15 cellular contexts compared by ENCODE assay signal in genomic region chr5:138029944-138030343, GRCh38. TPM values are rescaled to one million over a fixed set of nuclear protein-coding genes. Genes with fewer than 3 reads are reported as not detected.
DNase-seq lines count a peak whose midpoint lies in the region; ATAC-seq, FAIRE-seq and TF ChIP-seq lines count a peak whose summit lies in the region.
"Had no signal": no experiment of that assay in that cellular context is flagged by ENCODE, and none has a peak within 500 bp of the region (broad histone marks: within the 10 kb centered on the region; RNA-seq: fewer than 3 reads in every experiment).

No MANE protein-coding gene starts in this region.

- H3K79me2 ChIP-seq in K562 (ENCODE audit: control insufficient read depth, insufficient read depth, low read length), result peaks cover 78% of the 10 kb centered on the region

- no peaks in the 10 kb centered on the region for H3K9me3 Mint-ChIP-seq in activated T-cell treated with anti-CD3 and anti-CD28 coated beads, Interleukin-2, amount 50 U/mL, for 72 hours
- peaks cover 0 to 4% of the 10 kb centered on the region in 2 donors for H3K9me3 Mint-ChIP-seq in stimulated activated naive B cell treated with anti-CD40 and anti-IgM and Interleukin-4, amounts not matched to agents 10 μg/mL and 1 μg/mL and 100 μg/mL, for 72 hours

- H3K27ac Mint-ChIP-seq in activated T-cell treated with anti-CD3 and anti-CD28 coated beads, Interleukin-2, amount 50 U/mL, for 72 hours, result peak overlapping the region; percentile 94
- peak overlapping the region; percentile 62 for H3K27ac Mint-ChIP-seq in stimulated activated naive B cell treated with anti-CD40 and anti-IgM and Interleukin-4, amounts not matched to agents 10 μg/mL and 1 μg/mL and 100 μg/mL, for 72 hours

- no peaks in the 10 kb centered on the region for H3K9me3 ChIP-seq in K562 (replicated peaks; ENCODE audit: control insufficient read depth, insufficient read depth, low read depth, low read length)
- H3K9me3 ChIP-seq: heart left ventricle, spleen, vagina had no signal

- no peak overlapping the region for H3K4me3 ChIP-seq in K562
- H3K4me3 ChIP-seq: heart left ventricle, vagina had no signal

- intact Hi-C loops in K562 (cut with micrococcal nuclease), result loop anchor here (5.0 kb wide), 2 partner anchors 78 to 278 kb away; partner anchors contain the start of gene HNRNPA0

- no peak for DNase-seq in activated T-cell treated with anti-CD3 and anti-CD28 coated beads, Interleukin-2, amount 50 U/mL, for 72 hours
- no peak for DNase-seq in activated T-cell treated with anti-CD3 and anti-CD28 coated beads, Interleukin-2, amount 50 U/mL, for 48 hours
- DNase-seq in OCI-M1 (lab: John Stamatoyannopoulos, UW) (peak; percentile 28), K562 (ENCODE audit: extremely low read depth in 1 of 4, low spot score in 3 of 4) (peak in 1 of 4 experiments; percentile 21), NOMO-1 treated with DMSO at 0.1 percent for 48 hours (lab: John Stamatoyannopoulos, UW; ENCODE audit: unreplicated experiment) (no peak), SIG-M5 (lab: John Stamatoyannopoulos, UW) (no peak), DMS 273 treated with DMSO at 0.1 percent for 48 hours (lab: John Stamatoyannopoulos, UW) (no peak)
- no peak for DNase-seq in stimulated activated naive B cell treated with anti-CD40 and anti-IgM and Interleukin-4, amounts not matched to agents 10 μg/mL and 1 μg/mL and 100 μg/mL, for 72 hours
- DNase-seq: heart left ventricle, NCI-H2081 treated with DMSO at 0.1 percent for 48 hours, spleen had no signal

- H3K4me1 ChIP-seq in K562 (replicated peaks in 1 of 2; ENCODE audit: control insufficient read depth in 2 of 2, insufficient read depth in 2 of 2, low read length in 2 of 2), result peaks cover 12 to 20% of the 10 kb centered on the region in 2 experiments; a peak in 4 of 5 replicates

- peaks cover 70% of the 10 kb centered on the region for H3K4me1 Mint-ChIP-seq in activated T-cell treated with anti-CD3 and anti-CD28 coated beads, Interleukin-2, amount 50 U/mL, for 72 hours (ENCODE audit: low read depth)
- H3K4me1 Mint-ChIP-seq in stimulated activated naive B cell treated with anti-CD40 and anti-IgM and Interleukin-4, amounts not matched to agents 10 μg/mL and 1 μg/mL and 100 μg/mL, for 72 hours, result peaks cover 22 to 83% of the 10 kb centered on the region in 2 donors

- TF ChIP-seq RAD21 in K562 (CRISPR knock-in tag; conservative IDR thresholded peaks at IDR 0.05 in 1 of 2, IDR thresholded peaks at IDR 0.05 in 1 of 2), result no peak

- CTCF ChIA-PET in K562 (lab: Yijun Ruan, JAX; ENCODE audit: low intra/inter-chr PET ratio), result no interaction called here

- POLR2A ChIA-PET in K562 (lab: Yijun Ruan, JAX), result interaction anchor here (1.1 to 1.4 kb wide), 3 partner anchors 9 to 141 kb away, joined by 3 to 5 read pairs (median 4); partner anchors contain the start of gene PKD2L2

- H3K27me3 ChIP-seq in K562 (ENCODE audit: control insufficient read depth in 2 of 2, insufficient read depth in 2 of 2, low read length in 2 of 2), result no peaks in the 10 kb centered on the region
- H3K27me3 ChIP-seq: heart left ventricle, spleen, vagina had no signal

- no peak for TF ChIP-seq CTCF in K562 (IDR thresholded peaks at IDR 0.05 in 2 of 3, conservative IDR thresholded peaks at IDR 0.05 in 1 of 3; ENCODE audit: insufficient read depth in 2 of 3, low read depth in 1 of 3, low read length in 3 of 3)

- no peak for ATAC-seq in activated T-cell treated with anti-CD3 and anti-CD28 coated beads, Interleukin-2, amount 50 U/mL, for 72 hours (replicated peaks in 1 of 2)
- ATAC-seq in K562, result no peak
- no peak for ATAC-seq in stimulated activated naive B cell treated with anti-CD40 and anti-IgM and Interleukin-4, amounts not matched to agents 10 μg/mL and 1 μg/mL and 100 μg/mL, for 72 hours (replicated peaks)
- ATAC-seq: heart left ventricle had no signal

- no peak for TF ChIP-seq EP300 in K562 (IDR thresholded peaks at IDR 0.05; ENCODE audit: low read length)

- TF ChIP-seq POLR2A in K562 (conservative IDR thresholded peaks at IDR 0.05), result no peak

- 50% methylated on average over 2 of the region's 2 CpGs for WGBS in K562 (ENCODE audit: insufficient coverage, low coverage, missing lambda C conversion rate)

- H3K9me1 ChIP-seq in K562 (ENCODE audit: control insufficient read depth, insufficient read depth, low read length), result no peaks in the 10 kb centered on the region

- H3K4me3 Mint-ChIP-seq in activated T-cell treated with anti-CD3 and anti-CD28 coated beads, Interleukin-2, amount 50 U/mL, for 72 hours, result peak overlapping the region; percentile 97 to 98
- H3K4me3 Mint-ChIP-seq in stimulated activated naive B cell treated with anti-CD40 and anti-IgM and Interleukin-4, amounts not matched to agents 10 μg/mL and 1 μg/mL and 100 μg/mL, for 72 hours, result peak overlapping the region; percentile 65 to 97

- peaks cover 3 to 4% of the 10 kb centered on the region in 2 donors for H3K36me3 Mint-ChIP-seq in activated T-cell treated with anti-CD3 and anti-CD28 coated beads, Interleukin-2, amount 50 U/mL, for 72 hours (ENCODE audit: insufficient read depth in 2 of 2)
- H3K36me3 Mint-ChIP-seq in stimulated activated naive B cell treated with anti-CD40 and anti-IgM and Interleukin-4, amounts not matched to agents 10 μg/mL and 1 μg/mL and 100 μg/mL, for 72 hours, result peaks cover 31 to 42% of the 10 kb centered on the region in 2 donors

- H4K20me1 ChIP-seq in K562 (replicated peaks; ENCODE audit: control insufficient read depth, insufficient read depth, low read length), result peaks cover 13% of the 10 kb centered on the region

- H3K36me3 ChIP-seq in K562 (ENCODE audit: control insufficient read depth, insufficient read depth, low read length), result peaks cover 17% of the 10 kb centered on the region; the same call in 2 of the 3 replicates
- H3K36me3 ChIP-seq: heart left ventricle, spleen, vagina had no signal

- in situ Hi-C loops in K562 (cut with MboI), result no loop called here

- H3K27me3 Mint-ChIP-seq in activated T-cell treated with anti-CD3 and anti-CD28 coated beads, Interleukin-2, amount 50 U/mL, for 72 hours (ENCODE audit: low read depth), result no peaks in the 10 kb centered on the region
- peaks cover 0 to 4% of the 10 kb centered on the region in 2 donors for H3K27me3 Mint-ChIP-seq in stimulated activated naive B cell treated with anti-CD40 and anti-IgM and Interleukin-4, amounts not matched to agents 10 μg/mL and 1 μg/mL and 100 μg/mL, for 72 hours

- no peak overlapping the region for H3K4me2 ChIP-seq in K562 (ENCODE audit: insufficient read depth, low read length)

- no TSS peak for BruUV-seq in K562 (replicated peaks; lab: Mats Ljungman, UMichigan)

- no peak overlapping the region; a peak in 1 of 4 replicates for H3K9ac ChIP-seq in K562 (ENCODE audit: insufficient read depth in 1 of 2, low read depth in 2 of 2, low read length in 2 of 2)

- no peak overlapping the region for H3K27ac ChIP-seq in K562 (ENCODE audit: extremely low read depth, low read depth, low read length)
- H3K27ac ChIP-seq: vagina had no signal

- no peak overlapping the region for H2AFZ ChIP-seq in K562 (ENCODE audit: low read depth, low read length)

- FAIRE-seq in K562 (lab: Jason Lieb, UNC), result peak; percentile 11

TF ChIP-seq in K562, 482 proteins besides CTCF, POLR2A, EP300 and RAD21 (continues in another document):
- TF ChIP-seq ZNF324 (CRISPR knock-in tag; IDR thresholded peaks at IDR 0.05), result no peak
- TF ChIP-seq ZBTB17 (CRISPR knock-in tag; IDR thresholded peaks at IDR 0.05), result no peak
- TF ChIP-seq RBBP5 (IDR thresholded peaks at IDR 0.05; ENCODE audit: borderline replicate concordance, insufficient read depth, low read length, poor library complexity, severe bottlenecking), result no peak
- TF ChIP-seq POU5F1 (IDR thresholded peaks at IDR 0.05; ENCODE audit: borderline replicate concordance, low read depth, low read length, partially characterized antibody), result no peak
- TF ChIP-seq ZSCAN29 (IDR thresholded peaks at IDR 0.05), result no peak

RNA-seq across cellular contexts. Expression of gene FAM13B, which starts 2.9 kb away (rescaled TPM):
- 10 to 100 TPM; 19.3 to 20.5 TPM for total RNA-seq in activated T-cell treated with anti-CD3 and anti-CD28 coated beads, Interleukin-2, amount 50 U/mL, for 72 hours
- total RNA-seq in K562 (2011; cell fraction: chromatin; rRNA removed; ENCODE audit: low replicate concordance), result 60.8 and 144 TPM in 2 replicates
- total RNA-seq in K562 (2011; cell fraction: nucleolus; rRNA removed), result 25.8 and 30.5 TPM in 2 replicates
- 59.5 and 73.2 TPM in 2 replicates for total RNA-seq in K562 (2011; cell fraction: nucleoplasm; rRNA removed)
- total RNA-seq in K562 (2014; rRNA removed), result 7.0 and 12.4 TPM in 2 replicates
- 18.0 and 23.0 TPM in 2 replicates for total RNA-seq in K562 (2014; rRNA removed; fragmentation: Illumina TruSeq; extraction: Trizol)
- 20.8 and 21.6 TPM in 2 replicates for total RNA-seq in K562 (2015; rRNA removed; fragmentation: Illumina TruSeq; extraction: Trizol)
- 14.9 and 15.1 TPM in 2 replicates for total RNA-seq in K562 (2021)
- 14.1 and 14.8 TPM in 2 replicates for polyA plus RNA-seq in K562 (2011; rRNA removed)
- 3.2 and 6.6 TPM in 2 replicates for polyA plus RNA-seq in K562 (2011; cell fraction: cytosol; rRNA removed)
- polyA plus RNA-seq in K562 (2011; cell fraction: nucleus; rRNA removed), result 22.0 and 28.3 TPM in 2 replicates
- polyA plus RNA-seq in K562 (2012), result 9.9 and 11.8 TPM in 2 replicates
- polyA plus RNA-seq in K562 (2014; fragmentation: Illumina TruSeq; extraction: Trizol), result 13.5 and 14.9 TPM in 2 replicates
- polyA plus RNA-seq in K562 (2014; fragmentation: Nextera tagmentation; extraction: Ambion mirVana), result 1 to 10 TPM; 2.3 to 6.1 TPM
- 10.1 TPM in 2 replicates for polyA plus RNA-seq in K562 (2014; rRNA removed)
- polyA minus RNA-seq in K562 (2011; rRNA and poly(A)+ RNA removed), result 24.7 and 30.3 TPM in 2 replicates
- 7.3 and 8.3 TPM in 2 replicates for polyA minus RNA-seq in K562 (2011; cell fraction: cytosol; rRNA and poly(A)+ RNA removed)
- polyA minus RNA-seq in K562 (2011; cell fraction: nucleus; rRNA and poly(A)+ RNA removed), result 21.7 and 34.0 TPM in 2 replicates

RNA-seq across cellular contexts. Expression of gene WNT8A, which starts 53.9 kb away (rescaled TPM):
- total RNA-seq in activated T-cell treated with anti-CD3 and anti-CD28 coated beads, Interleukin-2, amount 50 U/mL, for 72 hours, result not detected
- total RNA-seq in K562 (2011; cell fraction: chromatin; rRNA removed; ENCODE audit: low replicate concordance), result not detected in 2 replicates
- total RNA-seq in K562 (2011; cell fraction: nucleolus; rRNA removed), result not detected in 2 replicates
- not detected in 2 replicates for total RNA-seq in K562 (2011; cell fraction: nucleoplasm; rRNA removed)
- not detected in 2 replicates for total RNA-seq in K562 (2014; rRNA removed)
- not detected in 2 replicates for total RNA-seq in K562 (2014; rRNA removed; fragmentation: Illumina TruSeq; extraction: Trizol)
- total RNA-seq in K562 (2015; rRNA removed; fragmentation: Illumina TruSeq; extraction: Trizol), result not detected in 2 replicates
- not detected in 2 replicates for total RNA-seq in K562 (2021)
- not detected in 2 replicates for polyA plus RNA-seq in K562 (2011; rRNA removed)
- polyA plus RNA-seq in K562 (2011; cell fraction: cytosol; rRNA removed), result not detected in 2 replicates
- not detected in 2 replicates for polyA plus RNA-seq in K562 (2011; cell fraction: nucleus; rRNA removed)
- polyA plus RNA-seq in K562 (2012), result not detected in 2 replicates
- polyA plus RNA-seq in K562 (2014; fragmentation: Illumina TruSeq; extraction: Trizol), result not detected in 2 replicates
- polyA plus RNA-seq in K562 (2014; fragmentation: Nextera tagmentation; extraction: Ambion mirVana), result not detected
- not detected in 2 replicates for polyA plus RNA-seq in K562 (2014; rRNA removed)
- not detected in 2 replicates for polyA minus RNA-seq in K562 (2011; rRNA and poly(A)+ RNA removed)
- polyA minus RNA-seq in K562 (2011; cell fraction: cytosol; rRNA and poly(A)+ RNA removed), result not detected in 2 replicates
- not detected in 2 replicates for polyA minus RNA-seq in K562 (2011; cell fraction: nucleus; rRNA and poly(A)+ RNA removed)
- total RNA-seq: cardiac septum, heart left ventricle, liver, osteocyte, vagina had no signal
- polyA plus RNA-seq: heart left ventricle, liver had no signal
